In the genomic region with DNA sequence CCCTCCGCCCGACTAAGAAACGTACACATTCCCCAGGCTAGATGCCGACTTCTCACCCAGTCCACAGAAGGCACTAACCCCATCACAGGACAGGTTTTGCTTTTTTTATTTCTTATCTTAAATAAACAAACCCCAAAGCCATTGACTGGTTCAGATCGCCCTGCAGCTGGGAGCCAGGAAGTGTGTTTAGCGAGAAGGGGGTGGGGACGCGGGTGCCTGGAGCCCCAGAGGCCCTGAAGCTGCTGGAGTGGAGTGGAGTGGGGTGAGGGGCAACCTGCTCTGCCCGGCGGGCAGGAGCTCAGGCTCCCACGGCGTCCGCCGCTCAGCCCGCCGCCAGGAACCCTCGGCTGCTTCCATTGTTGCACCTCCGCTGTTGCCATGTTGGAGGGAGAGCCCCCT, we compare ENCODE assay signal across 8 cellular contexts. TPM values are rescaled to one million over a fixed set of nuclear protein-coding genes. Genes with fewer than 3 reads are reported as not detected.
DNase-seq lines count a peak whose midpoint lies in the region; ATAC-seq and TF ChIP-seq lines count a peak whose summit lies in the region.

No MANE protein-coding gene starts in this region.

- H3K79me2 ChIP-seq in trophoblast cell (ENCODE audit: control insufficient read depth, insufficient read depth, low read length, poor library complexity), result peaks cover 7% of the 10 kb centered on the region

- intact Hi-C loops in left cardiac atrium (cut with DNase I), result loop anchor here in 1 of 2 donors (2.0 kb wide), 1 partner anchor 47 kb away; no protein-coding TSS in a partner anchor

- H3K18ac ChIP-seq in trophoblast cell (ENCODE audit: low read length), result peak overlapping the region; percentile 79

- H3K36me3 ChIP-seq in Peyer's patch (no peaks in the 10 kb centered on the region), trophoblast cell (ENCODE audit: control insufficient read depth in 1 of 2, insufficient read depth in 2 of 2, low read length in 2 of 2) (no peaks in the 10 kb centered on the region)

- H3K27ac ChIP-seq in Peyer's patch, result peak overlapping the region; percentile 89 to 97 (median 94)
- peak overlapping the region; percentile 35 for H3K27ac ChIP-seq in adipose tissue (ENCODE audit: low read depth, low read length)
- H3K27ac ChIP-seq in trophoblast cell (ENCODE audit: low read depth, low read length), result peak overlapping the region; percentile 70

- peak overlapping the region; percentile 52 for H2BK5ac ChIP-seq in trophoblast cell (ENCODE audit: low read depth, low read length, poor library complexity)

- H3K4me2 ChIP-seq in trophoblast cell (ENCODE audit: low read length), result peak overlapping the region; percentile 88

- no peak overlapping the region for H2BK120ac ChIP-seq in trophoblast cell (ENCODE audit: insufficient read depth, low read length, poor library complexity)

- no peak overlapping the region for H3K23ac ChIP-seq in trophoblast cell (ENCODE audit: low read length)

- peak; percentile 20 for ATAC-seq in GM21381 (IDR thresholded peaks at IDR 0.05; ENCODE audit: unreplicated experiment)
- peak; percentile 74 to 76 for ATAC-seq in left cardiac atrium

- 0 to 1% (median 0%) methylated on average over 8 to 18 of the region's 18 CpGs for WGBS in adipose tissue, 3 donors
- WGBS in trophoblast cell (ENCODE audit: extremely low coverage, insufficient coverage, insufficient read length), result no CpG with 5 or more reads among the region's 18 CpGs

- H3K4me1 ChIP-seq in Peyer's patch (peaks cover 4 to 28% (median 7%) of the 10 kb centered on the region in 4 donors), trophoblast cell (ENCODE audit: control insufficient read depth in 1 of 2, insufficient read depth in 2 of 2, low read length in 2 of 2) (peaks cover 12 to 13% of the 10 kb centered on the region in 2 experiments)

- H3K9me3 ChIP-seq in Peyer's patch, result no peaks in the 10 kb centered on the region
- H3K9me3 ChIP-seq in trophoblast cell (ENCODE audit: insufficient read depth, low read depth, low read length), result no peaks in the 10 kb centered on the region

- H2BK12ac ChIP-seq in trophoblast cell (ENCODE audit: low read length), result no peak overlapping the region

- H4K91ac ChIP-seq in trophoblast cell (ENCODE audit: low read depth, low read length), result peak overlapping the region; percentile 90

- H3K9ac ChIP-seq in trophoblast cell (ENCODE audit: low read length), result peak overlapping the region; percentile 29

- H3K4ac ChIP-seq in trophoblast cell (ENCODE audit: low read depth, low read length), result no peak overlapping the region

- DNase-seq in DMS153 treated with DMSO at 0.1 percent for 48 hours (lab: John Stamatoyannopoulos, UW; ENCODE audit: unreplicated experiment) (peak; percentile 90), HT1080 (ENCODE audit: low read depth) (peak; percentile 52), Peyer's patch (peak; percentile 80 to 90 (median 84)), left cardiac atrium (peak; percentile 69), trophoblast cell (no peak), mesenteric fat pad (ENCODE audit: low spot score) (no peak)

- peak overlapping the region; percentile 62 for H4K8ac ChIP-seq in trophoblast cell (ENCODE audit: low read depth, low read length)

- H3K4me3 ChIP-seq in Peyer's patch, result peak overlapping the region; percentile 60 to 87 (median 73)
- H3K4me3 ChIP-seq in trophoblast cell (ENCODE audit: low read depth, low read length), result peak overlapping the region; percentile 79

- H3K79me1 ChIP-seq in trophoblast cell (ENCODE audit: low read length), result peaks cover 18% of the 10 kb centered on the region

- H3K14ac ChIP-seq in trophoblast cell (ENCODE audit: low read length), result peak overlapping the region; percentile 56

- H2AFZ ChIP-seq in trophoblast cell (ENCODE audit: insufficient read depth, low read length, poor library complexity), result peak overlapping the region; percentile 79

- no peak overlapping the region for H4K12ac ChIP-seq in trophoblast cell (ENCODE audit: low read depth, low read length)

- TF ChIP-seq CTCF in Peyer's patch (IDR thresholded peaks at IDR 0.05), result no peak

- H2AK5ac ChIP-seq in trophoblast cell (ENCODE audit: low read length), result no peak overlapping the region

- TF ChIP-seq POLR2A in Peyer's patch (IDR thresholded peaks at IDR 0.05), result peak in 1 of 2 donors; percentile 34

- H3K27me3 ChIP-seq in Peyer's patch (no peaks in the 10 kb centered on the region), trophoblast cell (ENCODE audit: insufficient read depth, low read length) (no peaks in the 10 kb centered on the region)

RNA-seq across cellular contexts. Expression of a gene that starts 0.7 kb away (rescaled TPM):
- total RNA-seq in HT1080 (2014; rRNA removed; shearing (Covaris generic)), result 2.8 and 4.6 TPM in 2 replicates
- 0.60 and 1.2 TPM in 2 replicates for polyA plus RNA-seq in HT1080 (2015; cell fraction: cytosol; rRNA removed)
- polyA plus RNA-seq in HT1080 (2015; cell fraction: nucleus; rRNA removed), result 2.2 and 2.9 TPM in 2 replicates
- total RNA-seq in Peyer's patch, result 100 to 1,000 TPM in 3 of 4 donors, 10 to 100 TPM in 1; 68.5 to 162 (median 134) TPM
- polyA plus RNA-seq in adipose tissue, result 10 to 100 TPM in 2 of 3 donors, 1 to 10 TPM in 1; 4.9 to 13.6 (median 13.2) TPM
- 10 to 100 TPM; 21.2 to 21.7 TPM for total RNA-seq in left cardiac atrium
- polyA plus RNA-seq in trophoblast cell (2013), result 18.1 and 20.1 TPM in 2 replicates
- total RNA-seq in mesenteric fat pad, result 47.1 TPM

RNA-seq across cellular contexts. Expression of a gene that starts 22.3 kb away (rescaled TPM):
- total RNA-seq in HT1080 (2014; rRNA removed; shearing (Covaris generic)), result 7.5 and 9.2 TPM in 2 replicates
- polyA plus RNA-seq in HT1080 (2015; cell fraction: cytosol; rRNA removed), result 8.4 and 10.3 TPM in 2 replicates
- 62.8 and 86.8 TPM in 2 replicates for polyA plus RNA-seq in HT1080 (2015; cell fraction: nucleus; rRNA removed)
- total RNA-seq in Peyer's patch, result 100 to 1,000 TPM in 3 of 4 donors, 10 to 100 TPM in 1; 83.0 to 227 (median 125) TPM
- 1 to 10 TPM; 3.7 to 7.6 (median 7.0) TPM for polyA plus RNA-seq in adipose tissue
- 10 to 100 TPM; 34.7 to 41.7 TPM for total RNA-seq in left cardiac atrium
- polyA plus RNA-seq in trophoblast cell (2013), result 16.1 and 17.2 TPM in 2 replicates
- total RNA-seq in mesenteric fat pad, result 88.5 TPM

Comparison
In these comparisons a context has a peak if more than half of its experiments do, and no peak if none do; other contexts are left out.
1. DNase-seq: peak in DMS153 treated with DMSO at 0.1 percent for 48 hours (single experiment), HT1080 (single experiment), Peyer's patch (3 of 3) and left cardiac atrium (single experiment); none in trophoblast cell (0 of 2) and mesenteric fat pad (single experiment).
2. H3K27ac ChIP-seq: peak in every context shown above with its lines; median percentile 94 in Peyer's patch; 70 in trophoblast cell; 35 in adipose tissue.